ENCODE assay signal across 8 cellular contexts in the genomic region with DNA sequence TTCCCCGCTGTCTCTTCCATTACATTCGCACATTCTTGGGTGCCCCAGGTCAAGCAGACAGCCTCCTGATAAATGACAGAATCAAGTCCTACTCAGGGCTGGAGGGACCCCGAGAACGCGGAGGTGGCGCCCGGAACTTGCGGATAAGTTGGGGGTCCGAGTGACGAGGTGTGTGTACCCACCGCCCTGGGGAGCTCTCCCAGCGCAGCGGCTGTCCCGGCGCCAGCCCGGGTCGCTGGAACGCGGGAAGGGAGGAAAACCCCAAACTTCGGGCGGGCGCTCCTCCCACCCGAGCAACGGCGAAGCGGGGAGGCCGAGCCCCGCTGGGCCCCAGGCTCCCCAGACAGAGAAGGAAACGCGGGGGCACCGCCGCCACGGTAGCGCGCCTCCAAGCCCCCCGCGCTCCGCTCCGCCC. TPM values are rescaled to one million over a fixed set of nuclear protein-coding genes. Genes with fewer than 3 reads are reported as not detected.
DNase-seq lines count a peak whose midpoint lies in the region; ATAC-seq and TF ChIP-seq lines count a peak whose summit lies in the region.

No MANE protein-coding gene starts in this region.

- peaks cover 13% of the 10 kb centered on the region for H3F3A ChIP-seq in GM23338 (replicated peaks; ENCODE audit: low read depth)

- H3K27me3 ChIP-seq in BE2C: no peaks in the 10 kb centered on the region
- no peaks in the 10 kb centered on the region for H3K27me3 ChIP-seq in GM23338 (ENCODE audit: insufficient read depth)
- no peaks in the 10 kb centered on the region for H3K27me3 ChIP-seq in Peyer's patch
- H3K27me3 ChIP-seq in esophagus (ENCODE audit: control insufficient read depth in 1 of 2, insufficient read depth in 2 of 2, low read length in 2 of 2): no peaks in the 10 kb centered on the region

- peak overlapping the region; percentile 91 for H3K27ac Mint-ChIP-seq in GM23338

- H3K4me3 ChIP-seq in BE2C (ENCODE audit: low read depth, low read length) (peak overlapping the region; percentile 81), GM23338 (peak overlapping the region; percentile 94), Peyer's patch (peak overlapping the region; percentile 82 to 98 (median 88)), esophagus (ENCODE audit: low read depth in 1 of 2, low read length in 2 of 2) (peak overlapping the region; percentile 83 to 93)

- ATAC-seq in GM23338: peak; percentile 29
- peak; percentile 2 for ATAC-seq in omental fat pad (ENCODE audit: low FRiP score)
- no peak for ATAC-seq in HG02852 (IDR thresholded peaks at IDR 0.05; ENCODE audit: unreplicated experiment)

- TF ChIP-seq CTCF in BE2C (IDR thresholded peaks at IDR 0.05; ENCODE audit: low read depth, low read length) (no peak), GM23338 (conservative IDR thresholded peaks at IDR 0.05; ENCODE audit: low read depth in 2 of 2) (no peak), Peyer's patch (IDR thresholded peaks at IDR 0.05) (no peak), omental fat pad (IDR thresholded peaks at IDR 0.05) (no peak)

- no peak for DNase-seq in BE2C
- peak; percentile 60 for DNase-seq in GM23338 (ENCODE audit: low spot score)
- DNase-seq in Peyer's patch: peak in 1 of 3 donors; percentile 30
- no peak for DNase-seq in omental fat pad (ENCODE audit: low spot score)
- DNase-seq in NCI-H1694 treated with DMSO at 0.1 percent for 48 hours (lab: John Stamatoyannopoulos, UW): no peak
- no peak for DNase-seq in NCI-H1930 (lab: John Stamatoyannopoulos, UW)

- H3K79me2 ChIP-seq in GM23338 (replicated peaks; ENCODE audit: insufficient read depth): peaks cover 50% of the 10 kb centered on the region

- H3K9me3 ChIP-seq in BE2C (no peaks in the 10 kb centered on the region), Peyer's patch (no peaks in the 10 kb centered on the region), esophagus (ENCODE audit: control insufficient read depth in 2 of 2, insufficient read depth in 1 of 2, low read depth in 1 of 2, low read length in 1 of 2) (no peaks in the 10 kb centered on the region)

- WGBS in esophagus, 2 donors: 0% methylated on average over 28 to 39 of the region's 39 CpGs

- peak overlapping the region; percentile 100 for H3K4me2 ChIP-seq in GM23338

- H2AFZ ChIP-seq in GM23338: peak overlapping the region; percentile 90

- H3K4me1 Mint-ChIP-seq in GM23338: peaks cover 42% of the 10 kb centered on the region

- peaks cover 17% of the 10 kb centered on the region; the same call in 2 of the 3 replicates for H3K36me3 Mint-ChIP-seq in GM23338 (ENCODE audit: low read depth)

- peaks cover 22% of the 10 kb centered on the region for H3K4me1 ChIP-seq in BE2C
- peaks cover 17% of the 10 kb centered on the region; the same call in 1 of the 2 replicates for H3K4me1 ChIP-seq in GM23338 (ENCODE audit: insufficient read depth)
- peaks cover 0 to 36% (median 9%) of the 10 kb centered on the region in 4 donors for H3K4me1 ChIP-seq in Peyer's patch
- peaks cover 3 to 12% of the 10 kb centered on the region in 2 donors for H3K4me1 ChIP-seq in esophagus (ENCODE audit: control insufficient read depth in 2 of 2, insufficient read depth in 2 of 2, low read length in 1 of 2)

- H3K4me3 Mint-ChIP-seq in GM23338: peak overlapping the region; percentile 98

- H3K9me2 ChIP-seq in GM23338 (ENCODE audit: insufficient read depth): no peaks in the 10 kb centered on the region

- no peak for TF ChIP-seq POLR2A in Peyer's patch (IDR thresholded peaks at IDR 0.05)

- peaks cover 17% of the 10 kb centered on the region for H3K27me3 Mint-ChIP-seq in GM23338 (ENCODE audit: insufficient read depth, low read depth, poor library complexity)

- H3K36me3 ChIP-seq in BE2C (peaks cover 7% of the 10 kb centered on the region), GM23338 (ENCODE audit: insufficient read depth) (no peaks in the 10 kb centered on the region), Peyer's patch (no peaks in the 10 kb centered on the region), esophagus (ENCODE audit: control insufficient read depth in 2 of 2, insufficient read depth in 2 of 2, low read length in 1 of 2) (no peaks in the 10 kb centered on the region)

- H3K9me3 Mint-ChIP-seq in GM23338: peaks cover 5% of the 10 kb centered on the region; the same call in 1 of the 3 replicates

- H3K27ac ChIP-seq in GM23338 (ENCODE audit: low read depth): peak overlapping the region; percentile 87
- H3K27ac ChIP-seq in Peyer's patch: peak overlapping the region; percentile 73 to 91 (median 88)
- H3K27ac ChIP-seq in esophagus (ENCODE audit: low read depth in 2 of 2, low read length in 1 of 2): peak overlapping the region; percentile 83 to 85

- H4K20me1 ChIP-seq in GM23338 (replicated peaks; ENCODE audit: insufficient read depth): peaks cover 34% of the 10 kb centered on the region

TF ChIP-seq in GM23338, 12 proteins besides CTCF, POLR2A, EP300 and RAD21 (continues in another document):
- TF ChIP-seq, protein P1, sequence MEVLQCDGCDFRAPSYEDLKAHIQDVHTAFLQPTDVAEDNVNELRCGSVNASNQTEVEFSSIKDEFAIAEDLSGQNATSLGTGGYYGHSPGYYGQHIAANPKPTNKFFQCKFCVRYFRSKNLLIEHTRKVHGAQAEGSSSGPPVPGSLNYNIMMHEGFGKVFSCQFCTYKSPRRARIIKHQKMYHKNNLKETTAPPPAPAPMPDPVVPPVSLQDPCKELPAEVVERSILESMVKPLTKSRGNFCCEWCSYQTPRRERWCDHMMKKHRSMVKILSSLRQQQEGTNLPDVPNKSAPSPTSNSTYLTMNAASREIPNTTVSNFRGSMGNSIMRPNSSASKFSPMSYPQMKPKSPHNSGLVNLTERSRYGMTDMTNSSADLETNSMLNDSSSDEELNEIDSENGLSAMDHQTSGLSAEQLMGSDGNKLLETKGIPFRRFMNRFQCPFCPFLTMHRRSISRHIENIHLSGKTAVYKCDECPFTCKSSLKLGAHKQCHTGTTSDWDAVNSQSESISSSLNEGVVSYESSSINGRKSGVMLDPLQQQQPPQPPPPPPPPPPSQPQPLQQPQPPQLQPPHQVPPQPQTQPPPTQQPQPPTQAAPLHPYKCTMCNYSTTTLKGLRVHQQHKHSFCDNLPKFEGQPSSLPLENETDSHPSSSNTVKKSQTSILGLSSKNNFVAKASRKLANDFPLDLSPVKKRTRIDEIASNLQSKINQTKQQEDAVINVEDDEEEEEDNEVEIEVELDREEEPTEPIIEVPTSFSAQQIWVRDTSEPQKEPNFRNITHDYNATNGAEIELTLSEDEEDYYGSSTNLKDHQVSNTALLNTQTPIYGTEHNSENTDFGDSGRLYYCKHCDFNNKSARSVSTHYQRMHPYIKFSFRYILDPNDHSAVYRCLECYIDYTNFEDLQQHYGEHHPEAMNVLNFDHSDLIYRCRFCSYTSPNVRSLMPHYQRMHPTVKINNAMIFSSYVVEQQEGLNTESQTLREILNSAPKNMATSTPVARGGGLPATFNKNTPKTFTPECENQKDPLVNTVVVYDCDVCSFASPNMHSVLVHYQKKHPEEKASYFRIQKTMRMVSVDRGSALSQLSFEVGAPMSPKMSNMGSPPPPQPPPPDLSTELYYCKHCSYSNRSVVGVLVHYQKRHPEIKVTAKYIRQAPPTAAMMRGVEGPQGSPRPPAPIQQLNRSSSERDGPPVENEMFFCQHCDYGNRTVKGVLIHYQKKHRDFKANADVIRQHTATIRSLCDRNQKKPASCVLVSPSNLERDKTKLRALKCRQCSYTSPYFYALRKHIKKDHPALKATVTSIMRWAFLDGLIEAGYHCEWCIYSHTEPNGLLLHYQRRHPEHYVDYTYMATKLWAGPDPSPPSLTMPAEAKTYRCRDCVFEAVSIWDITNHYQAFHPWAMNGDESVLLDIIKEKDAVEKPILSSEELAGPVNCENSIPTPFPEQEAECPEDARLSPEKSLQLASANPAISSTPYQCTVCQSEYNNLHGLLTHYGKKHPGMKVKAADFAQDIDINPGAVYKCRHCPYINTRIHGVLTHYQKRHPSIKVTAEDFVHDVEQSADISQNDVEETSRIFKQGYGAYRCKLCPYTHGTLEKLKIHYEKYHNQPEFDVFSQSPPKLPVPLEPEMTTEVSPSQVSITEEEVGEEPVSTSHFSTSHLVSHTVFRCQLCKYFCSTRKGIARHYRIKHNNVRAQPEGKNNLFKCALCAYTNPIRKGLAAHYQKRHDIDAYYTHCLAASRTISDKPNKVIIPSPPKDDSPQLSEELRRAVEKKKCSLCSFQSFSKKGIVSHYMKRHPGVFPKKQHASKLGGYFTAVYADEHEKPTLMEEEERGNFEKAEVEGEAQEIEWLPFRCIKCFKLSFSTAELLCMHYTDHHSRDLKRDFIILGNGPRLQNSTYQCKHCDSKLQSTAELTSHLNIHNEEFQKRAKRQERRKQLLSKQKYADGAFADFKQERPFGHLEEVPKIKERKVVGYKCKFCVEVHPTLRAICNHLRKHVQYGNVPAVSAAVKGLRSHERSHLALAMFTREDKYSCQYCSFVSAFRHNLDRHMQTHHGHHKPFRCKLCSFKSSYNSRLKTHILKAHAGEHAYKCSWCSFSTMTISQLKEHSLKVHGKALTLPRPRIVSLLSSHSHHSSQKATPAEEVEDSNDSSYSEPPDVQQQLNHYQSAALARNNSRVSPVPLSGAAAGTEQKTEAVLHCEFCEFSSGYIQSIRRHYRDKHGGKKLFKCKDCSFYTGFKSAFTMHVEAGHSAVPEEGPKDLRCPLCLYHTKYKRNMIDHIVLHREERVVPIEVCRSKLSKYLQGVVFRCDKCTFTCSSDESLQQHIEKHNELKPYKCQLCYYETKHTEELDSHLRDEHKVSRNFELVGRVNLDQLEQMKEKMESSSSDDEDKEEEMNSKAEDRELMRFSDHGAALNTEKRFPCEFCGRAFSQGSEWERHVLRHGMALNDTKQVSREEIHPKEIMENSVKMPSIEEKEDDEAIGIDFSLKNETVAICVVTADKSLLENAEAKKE (CRISPR knock-in tag; IDR thresholded peaks at IDR 0.05): no peak

RNA-seq across cellular contexts. Expression of gene CLN6, which starts 0.6 kb away (rescaled TPM):
- 68.7 TPM for polyA plus RNA-seq in BE2C (2012; ENCODE audit: insufficient read depth, insufficient read length, low read depth)
- total RNA-seq in GM23338 (2014; rRNA removed; shearing (Covaris generic)): 69.5 and 87.4 TPM in 2 replicates
- 20.0 and 20.7 TPM in 2 replicates for polyA plus RNA-seq in GM23338 (2016; fragmentation: Nextera tagmentation; extraction: Ambion mirVana)
- 10 to 100 TPM; 19.0 to 38.0 (median 23.0) TPM for total RNA-seq in Peyer's patch
- polyA plus RNA-seq in esophagus: 10 to 100 TPM; 17.8 to 23.5 TPM
- total RNA-seq in omental fat pad: 10 to 100 TPM; 15.6 to 40.1 (median 21.3) TPM

RNA-seq across cellular contexts. Expression of gene CALML4, which starts 23.8 kb away (rescaled TPM):
- polyA plus RNA-seq in BE2C (2012; ENCODE audit: insufficient read depth, insufficient read length, low read depth): 4.1 TPM
- total RNA-seq in GM23338 (2014; rRNA removed; shearing (Covaris generic)): 13.4 and 15.8 TPM in 2 replicates
- polyA plus RNA-seq in GM23338 (2016; fragmentation: Nextera tagmentation; extraction: Ambion mirVana): 15.0 and 16.2 TPM in 2 replicates
- 100 to 1,000 TPM in 3 of 4 donors, 10 to 100 TPM in 1; 57.8 to 153 (median 126) TPM for total RNA-seq in Peyer's patch
- 10 to 100 TPM in 1 of 2 donors, 1 to 10 TPM in 1; 5.0 to 11.2 TPM for polyA plus RNA-seq in esophagus
- total RNA-seq in omental fat pad: 10 to 100 TPM in 1 of 4 donors, 1 to 10 TPM in 3; 8.6 to 10.3 (median 9.0) TPM

RNA-seq across cellular contexts. Expression of gene FEM1B, which starts 48.6 kb away (rescaled TPM):
- 59.1 TPM for polyA plus RNA-seq in BE2C (2012; ENCODE audit: insufficient read depth, insufficient read length, low read depth)
- 82.0 and 82.4 TPM in 2 replicates for total RNA-seq in GM23338 (2014; rRNA removed; shearing (Covaris generic))
- polyA plus RNA-seq in GM23338 (2016; fragmentation: Nextera tagmentation; extraction: Ambion mirVana) (11.6 and 13.0 TPM in 2 replicates), esophagus (10 to 100 TPM in 1 of 2 donors, 1 to 10 TPM in 1; 9.5 to 12.5 TPM)
- total RNA-seq in Peyer's patch (10 to 100 TPM; 28.1 to 48.2 (median 43.0) TPM), omental fat pad (10 to 100 TPM; 32.9 to 48.5 (median 40.9) TPM)
